Comparison of ENCODE assay signal across 7 cellular contexts in the genomic region with DNA sequence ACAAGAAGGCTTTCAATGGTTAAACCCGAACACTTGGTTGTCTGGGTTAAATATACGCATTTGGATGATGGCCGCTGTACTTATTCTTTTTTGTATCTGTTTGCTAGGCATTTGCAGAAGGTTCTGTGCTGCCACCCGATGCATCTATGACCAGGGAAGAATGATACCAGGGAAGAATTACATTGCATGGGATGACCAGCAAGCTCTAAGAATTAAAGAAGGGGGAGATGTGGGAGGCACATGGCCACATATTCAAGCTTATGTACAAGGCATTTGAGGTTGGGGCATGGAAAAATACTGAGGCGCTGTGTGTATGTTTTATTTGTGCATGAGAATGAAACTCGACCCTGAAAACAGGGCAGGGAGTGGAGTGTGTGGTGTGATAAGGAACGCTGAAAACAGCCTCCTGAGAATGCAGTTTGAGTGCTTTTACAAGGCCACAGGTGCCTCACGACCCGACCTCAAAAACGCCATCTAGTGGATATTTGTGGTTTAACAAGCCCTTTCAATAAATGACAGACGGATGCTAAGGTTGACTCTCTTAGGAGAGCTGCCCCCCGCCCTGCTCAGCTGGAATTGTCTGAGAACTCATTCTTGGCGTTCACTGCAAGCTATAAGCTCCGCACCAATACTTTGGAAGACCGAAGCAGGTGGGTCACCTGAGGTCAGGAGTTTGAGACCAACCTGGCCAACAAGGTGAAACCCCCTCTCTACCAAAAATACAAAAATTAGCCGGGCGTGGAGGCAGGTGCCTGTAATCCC. TPM values are rescaled to one million over a fixed set of nuclear protein-coding genes. Genes with fewer than 3 reads are reported as not detected.
DNase-seq lines count a peak whose midpoint lies in the region; ATAC-seq, FAIRE-seq and TF ChIP-seq lines count a peak whose summit lies in the region.
"Not testable (repeated sequence)": the region's sequence is repeated elsewhere in the genome, so short reads cannot be mapped to it uniquely, and the experiment has no call there.

No MANE protein-coding gene starts in this region.

- peaks cover 18% of the 10 kb centered on the region for H3K9me3 Mint-ChIP-seq in activated T-helper 2 cell treated with anti-CD3 and anti-CD28 coated beads, Interferon-gamma antibody, Interleukin-2, Interleukin-4, amounts not matched to agents 10 μg/mL and 5 μg/mL and 100 μg/mL, durations not matched to agents 14 hours and 24 hours and 36 hours
- H3K9me3 Mint-ChIP-seq in naive B cell: peaks cover 5 to 23% (median 17%) of the 10 kb centered on the region in 7 donors

- H3K27me3 ChIP-seq in fibroblast of lung (ENCODE audit: control insufficient read depth, insufficient read depth, low read length): not testable (repeated sequence)

- not testable (repeated sequence) for H3K36me3 ChIP-seq in fibroblast of lung (ENCODE audit: control insufficient read depth, insufficient read depth, low read length)

- H3K36me3 Mint-ChIP-seq in activated T-helper 2 cell treated with anti-CD3 and anti-CD28 coated beads, Interferon-gamma antibody, Interleukin-2, Interleukin-4, amounts not matched to agents 10 μg/mL and 5 μg/mL and 100 μg/mL, durations not matched to agents 14 hours and 24 hours and 36 hours (ENCODE audit: low read depth): not testable (repeated sequence)
- H3K36me3 Mint-ChIP-seq in naive B cell: peaks cover 0 to 12% of the 10 kb centered on the region in 2 donors

- H3K27ac Mint-ChIP-seq in activated T-helper 2 cell treated with anti-CD3 and anti-CD28 coated beads, Interferon-gamma antibody, Interleukin-2, Interleukin-4, amounts not matched to agents 10 μg/mL and 5 μg/mL and 100 μg/mL, durations not matched to agents 14 hours and 24 hours and 36 hours: not testable (repeated sequence)
- peak overlapping the region in 3 of 6 donors; percentile 9 to 79 (median 49) for H3K27ac Mint-ChIP-seq in naive B cell

- ATAC-seq in HG02610 (IDR thresholded peaks at IDR 0.05; ENCODE audit: unreplicated experiment): peak; percentile 62
- peak; percentile 82 to 98 for ATAC-seq in naive B cell (ENCODE audit: low read depth in 2 of 2)

- H3K4me1 ChIP-seq in fibroblast of lung (ENCODE audit: control insufficient read depth, extremely low read depth, insufficient read depth, low read length): not testable (repeated sequence)

- intact Hi-C loops in activated T-helper 2 cell treated with anti-CD3 and anti-CD28 coated beads, Interferon-gamma antibody, Interleukin-2, Interleukin-4, amounts not matched to agents 10 μg/mL and 5 μg/mL and 100 μg/mL, durations not matched to agents 14 hours and 24 hours and 36 hours (cut with micrococcal nuclease): not testable (repeated sequence)

- H3K27ac ChIP-seq in fibroblast of lung (ENCODE audit: insufficient read depth, low read length): not testable (repeated sequence)

- not testable (repeated sequence) for H3K4me3 Mint-ChIP-seq in activated T-helper 2 cell treated with anti-CD3 and anti-CD28 coated beads, Interferon-gamma antibody, Interleukin-2, Interleukin-4, amounts not matched to agents 10 μg/mL and 5 μg/mL and 100 μg/mL, durations not matched to agents 14 hours and 24 hours and 36 hours (ENCODE audit: low read depth); naive B cell

- TF ChIP-seq CTCF in GM10248 (IDR thresholded peaks at IDR 0.05; ENCODE audit: control extremely low read depth, extremely low read depth, low read depth, missing control alignments) (peak; percentile 48), fibroblast of lung (conservative IDR thresholded peaks at IDR 0.05 in 1 of 2, IDR thresholded peaks at IDR 0.05 in 1 of 2; ENCODE audit: low read depth in 1 of 2, low read length in 2 of 2) (peak; percentile 47 to 56)

- H2AFZ ChIP-seq in fibroblast of lung (ENCODE audit: low read length): not testable (repeated sequence)

- H3K9ac ChIP-seq in fibroblast of lung (ENCODE audit: insufficient read depth, low read length): not testable (repeated sequence)

- not testable (repeated sequence) for H3K4me1 Mint-ChIP-seq in activated T-helper 2 cell treated with anti-CD3 and anti-CD28 coated beads, Interferon-gamma antibody, Interleukin-2, Interleukin-4, amounts not matched to agents 10 μg/mL and 5 μg/mL and 100 μg/mL, durations not matched to agents 14 hours and 24 hours and 36 hours (ENCODE audit: low read depth); naive B cell

- not testable (repeated sequence) for H3K9me3 ChIP-seq in fibroblast of lung (ENCODE audit: control insufficient read depth, insufficient read depth, low read depth, low read length)

- CTCF ChIA-PET in GM10248 (lab: Yijun Ruan, JAX): interaction anchor here (0.6 to 4.1 kb wide), 33 partner anchors 8 to 288 kb away, joined by 3 to 40 read pairs (median 4); a partner anchor contains a TSS

- not testable (repeated sequence) for H4K20me1 ChIP-seq in fibroblast of lung (ENCODE audit: control insufficient read depth, extremely low read depth, insufficient read depth, low read length)

- not testable (repeated sequence) for H3K4me3 ChIP-seq in fibroblast of lung (replicated peaks in 1 of 4; ENCODE audit: control extremely low read depth in 1 of 4, insufficient read depth in 1 of 4, low read depth in 3 of 4, low read length in 4 of 4)

- peak; percentile 16 for FAIRE-seq in RCC 7860 (lab: Jason Lieb, UNC)

- POLR2A ChIA-PET in GM10248 (lab: Yijun Ruan, JAX): interaction anchor here (0.6 kb wide), 1 partner anchor 13 kb away, joined by 9 read pairs; no protein-coding TSS in a partner anchor

- not testable (repeated sequence) for H3K79me2 ChIP-seq in fibroblast of lung (ENCODE audit: control insufficient read depth, insufficient read depth, low read length)

- H3K4me2 ChIP-seq in fibroblast of lung (ENCODE audit: extremely low read depth, insufficient read depth, low read length): not testable (repeated sequence)

- not testable (repeated sequence) for H3K27me3 Mint-ChIP-seq in activated T-helper 2 cell treated with anti-CD3 and anti-CD28 coated beads, Interferon-gamma antibody, Interleukin-2, Interleukin-4, amounts not matched to agents 10 μg/mL and 5 μg/mL and 100 μg/mL, durations not matched to agents 14 hours and 24 hours and 36 hours (ENCODE audit: low read depth); naive B cell

- DNase-seq in GM10248 (ENCODE audit: extremely low spot score): not testable (repeated sequence)
- DNase-seq in NCI-H1436 (lab: John Stamatoyannopoulos, UW): peak; percentile 80
- peak; percentile 38 for DNase-seq in RCC 7860 (ENCODE audit: low spot score)
- DNase-seq in activated T-helper 2 cell treated with anti-CD3 and anti-CD28 coated beads, Interferon-gamma antibody, Interleukin-2, Interleukin-4, amounts not matched to agents 10 μg/mL and 5 μg/mL and 100 μg/mL, durations not matched to agents 14 hours and 24 hours and 36 hours (ENCODE audit: low spot score): peak; percentile 28
- peak; percentile 33 to 42 for DNase-seq in fibroblast of lung (ENCODE audit: low read depth in 2 of 2)
- peak; percentile 53 for DNase-seq in naive B cell

RNA-seq across cellular contexts. Expression of a gene that starts 10.8 kb away (rescaled TPM):
- total RNA-seq in activated T-helper 2 cell treated with anti-CD3 and anti-CD28 coated beads, Interferon-gamma antibody, Interleukin-2, Interleukin-4, amounts not matched to agents 10 μg/mL and 5 μg/mL and 100 μg/mL, durations not matched to agents 14 hours and 24 hours and 36 hours: 31.5 and 34.2 TPM in 2 replicates
- total RNA-seq in fibroblast of lung: 23.6 and 26.9 TPM in 2 replicates
- polyA plus RNA-seq in fibroblast of lung (17.7 and 19.6 TPM in 2 replicates), naive B cell (ENCODE audit: low read depth in 6 of 6) (10 to 100 TPM; 19.7 to 36.7 (median 28.0) TPM)
- polyA plus RNA-seq in fibroblast of lung (2012): 17.1 and 20.7 TPM in 2 replicates
- 0.43 and 3.0 TPM in 2 replicates for polyA minus RNA-seq in fibroblast of lung (ENCODE audit: low replicate concordance)

RNA-seq across cellular contexts. Expression of a gene that starts 22.9 kb away (rescaled TPM):
- total RNA-seq in activated T-helper 2 cell treated with anti-CD3 and anti-CD28 coated beads, Interferon-gamma antibody, Interleukin-2, Interleukin-4, amounts not matched to agents 10 μg/mL and 5 μg/mL and 100 μg/mL, durations not matched to agents 14 hours and 24 hours and 36 hours: not detected in 2 replicates
- under 0.01 TPM in 1 of 2 replicates, not detected in the other for total RNA-seq in fibroblast of lung
- polyA plus RNA-seq in fibroblast of lung (0.06 and 0.32 TPM in 2 replicates), naive B cell (ENCODE audit: low read depth in 6 of 6) (under 1 TPM in 1 of 6 donors, not detected in 5; 0.20 TPM)
- polyA plus RNA-seq in fibroblast of lung (2012): 0.09 and 0.83 TPM in 2 replicates
- not detected in 2 replicates for polyA minus RNA-seq in fibroblast of lung (ENCODE audit: low replicate concordance)
